Comparison of ENCODE assay signal across 1 cellular context in genomic region chr3:143084856-143085731, GRCh38.
A peak's percentile ranks its signal among the peaks of the same experiment; 100 is the strongest.
TF ChIP-seq lines count a peak whose summit lies in the region.

No MANE protein-coding gene starts in this region.

TF ChIP-seq in Ishikawa, 13 proteins besides CTCF, POLR2A, EP300 and RAD21 (continued from another document):
- TF ChIP-seq CREB1 (IDR thresholded peaks at IDR 0.05; ENCODE audit: low read depth) (no peak), YY1 (IDR thresholded peaks at IDR 0.05; ENCODE audit: low read depth) (peak; percentile 50; the same call in 1 of the 2 replicates), TEAD4 (IDR thresholded peaks at IDR 0.05) (peak; percentile 66), TCF12 (IDR thresholded peaks at IDR 0.05; ENCODE audit: low read depth) (peak; percentile 91), USF1 (IDR thresholded peaks at IDR 0.05) (no peak; the same call in 1 of the 2 replicates)
TF ChIP-seq in Ishikawa: peak in this region for 8.
